Comparison of ENCODE assay signal across 8 cellular contexts in genomic region chr4:166091914-166092510, GRCh38.
DNase-seq lines count a peak whose midpoint lies in the region; ATAC-seq, FAIRE-seq and TF ChIP-seq lines count a peak whose summit lies in the region.

No MANE protein-coding gene starts in this region.

- H3K4me3 ChIP-seq in bronchial epithelial cell (ENCODE audit: low read depth, low read length) = no peak overlapping the region
- H3K4me3 ChIP-seq in mesendoderm (ENCODE audit: low read length) = no peak overlapping the region

- H3K4ac ChIP-seq in mesendoderm (ENCODE audit: low read depth, low read length) = no peak overlapping the region

- no peak overlapping the region for H4K5ac ChIP-seq in mesendoderm (ENCODE audit: low read length)

- H3K18ac ChIP-seq in mesendoderm (ENCODE audit: low read length) = no peak overlapping the region

- WGBS in mesendoderm (ENCODE audit: extremely low coverage, insufficient coverage, low lambda C conversion rate) = no CpG with 5 or more reads among the region's 2 CpGs

- H2AK5ac ChIP-seq in mesendoderm (ENCODE audit: low read length) = no peak overlapping the region

- H2BK120ac ChIP-seq in mesendoderm (ENCODE audit: low read depth, low read length) = no peak overlapping the region

- FAIRE-seq in bronchial epithelial cell (lab: Jason Lieb, UNC) = no peak

- no peak overlapping the region for H3K56ac ChIP-seq in mesendoderm (ENCODE audit: low read length)

- H3K79me2 ChIP-seq in mesendoderm (ENCODE audit: control insufficient read depth, insufficient read depth, low read length) = no peaks in the 10 kb centered on the region

- ATAC-seq in GM18868 (IDR thresholded peaks at IDR 0.05; ENCODE audit: unreplicated experiment) (peak; percentile 94), HG03139 (IDR thresholded peaks at IDR 0.05; ENCODE audit: unreplicated experiment) (peak; percentile 83), omental fat pad (ENCODE audit: low FRiP score) (no peak)

- no peak overlapping the region for H4K8ac ChIP-seq in mesendoderm (ENCODE audit: low read depth, low read length)

- H2BK15ac ChIP-seq in mesendoderm (replicated peaks; ENCODE audit: low read depth) = no peak overlapping the region

- H2BK5ac ChIP-seq in mesendoderm (ENCODE audit: low read length) = no peak overlapping the region

- no peak overlapping the region for H3K9ac ChIP-seq in mesendoderm (ENCODE audit: low read length)

- DNase-seq in NCI-H446 (lab: John Stamatoyannopoulos, UW) (peak; percentile 17 to 58), bronchial epithelial cell (ENCODE audit: low read depth) (peak; percentile 46), mesendoderm (peak; percentile 23), omental fat pad (ENCODE audit: low spot score) (no peak)
- no peak for DNase-seq in activated T-cell treated with anti-CD3 and anti-CD28 coated beads, Interleukin-2, amount 50 U/mL, for 48 hours

- H3K27me3 ChIP-seq in bronchial epithelial cell (ENCODE audit: control insufficient read depth, insufficient read depth, low read length) (no peaks in the 10 kb centered on the region), mesendoderm (ENCODE audit: insufficient read depth, low read length, poor library complexity) (no peaks in the 10 kb centered on the region)

- no peaks in the 10 kb centered on the region for H3K4me1 ChIP-seq in mesendoderm (ENCODE audit: control insufficient read depth, low read depth, low read length)

- no peaks in the 10 kb centered on the region for H3K79me1 ChIP-seq in mesendoderm (ENCODE audit: low read length)

- no peak overlapping the region for H3K23ac ChIP-seq in mesendoderm (ENCODE audit: low read length)

- no peaks in the 10 kb centered on the region for H3K36me3 ChIP-seq in bronchial epithelial cell (ENCODE audit: control insufficient read depth, insufficient read depth, low read length)
- no peaks in the 10 kb centered on the region for H3K36me3 ChIP-seq in mesendoderm (ENCODE audit: control insufficient read depth, insufficient read depth, low read length)

- TF ChIP-seq CTCF in C4-2B (conservative IDR thresholded peaks at IDR 0.05) = peak; percentile 83
- peak; percentile 30 for TF ChIP-seq CTCF in bronchial epithelial cell (IDR thresholded peaks at IDR 0.05; ENCODE audit: insufficient read depth, low read length, severe bottlenecking)
- no peak for TF ChIP-seq CTCF in omental fat pad (IDR thresholded peaks at IDR 0.05)

- H3K27ac ChIP-seq in C4-2B (no peak overlapping the region), mesendoderm (ENCODE audit: low read depth, low read length) (no peak overlapping the region)

- no peak overlapping the region for H3K4me2 ChIP-seq in mesendoderm (ENCODE audit: low read length)

Comparison
In these comparisons a context has a peak if more than half of its experiments do, and no peak if none do; other contexts are left out.
1. CTCF ChIP-seq: peak in C4-2B (single experiment) and bronchial epithelial cell (single experiment); none in omental fat pad (0 of 3).
2. DNase-seq: peak in NCI-H446 (2 of 2), bronchial epithelial cell (single experiment) and mesendoderm (single experiment); none in activated T-cell treated with anti-CD3 and anti-CD28 coated beads, Interleukin-2, amount 50 U/mL, for 48 hours (0 of 2) and omental fat pad (single experiment).